Comparison of ENCODE assay signal across 11 cellular contexts in the genomic region with DNA sequence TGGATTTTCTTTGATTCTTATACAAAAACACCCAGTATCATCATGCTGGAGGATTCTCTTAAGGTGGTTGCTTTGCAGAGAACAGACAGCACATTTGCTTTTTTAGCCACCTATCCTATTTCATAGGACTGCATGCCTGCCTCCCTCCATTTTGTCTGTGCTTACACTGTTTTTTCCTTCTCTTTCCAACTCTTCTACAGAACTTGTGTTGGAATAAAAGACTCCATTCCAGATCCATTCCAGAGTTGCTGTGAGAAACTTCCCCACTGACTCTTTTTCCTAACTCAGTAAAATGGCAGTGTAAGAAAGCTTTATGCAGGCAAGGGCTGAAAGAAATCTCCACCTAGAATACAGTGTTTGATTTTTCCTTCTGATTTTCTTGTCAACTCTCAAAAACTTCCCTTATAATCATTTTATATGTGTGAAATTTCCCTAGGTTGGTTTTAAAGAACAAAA. TPM values are rescaled to one million over a fixed set of nuclear protein-coding genes. Genes with fewer than 3 reads are reported as not detected.
A peak's percentile ranks its signal among the peaks of the same experiment; 100 is the strongest.
DNase-seq lines count a peak whose midpoint lies in the region; ATAC-seq, FAIRE-seq and TF ChIP-seq lines count a peak whose summit lies in the region.
"Had no signal": no experiment of that assay in that cellular context is flagged by ENCODE, and none has a peak within 500 bp of the region (broad histone marks: within the 10 kb centered on the region; RNA-seq: fewer than 3 reads in every experiment).

No MANE protein-coding gene starts in this region.

- H3K4me3 Mint-ChIP-seq in CD4-positive, CD25-positive, alpha-beta regulatory T cell: peak overlapping the region in 3 of 4 donors; percentile 23 to 78 (median 57)
- H3K4me3 Mint-ChIP-seq in WTC11: no peak overlapping the region
- peak overlapping the region; percentile 10 to 42 (median 14) for H3K4me3 Mint-ChIP-seq in nephron
- H3K4me3 Mint-ChIP-seq in CD8-positive, alpha-beta T cell: no peak overlapping the region
- H3K4me3 Mint-ChIP-seq: activated CD4-positive, alpha-beta T cell treated with anti-CD3 and anti-CD28 coated beads, Interleukin-2, amount 10 ng/mL, durations not matched to agents 7 days and 5 days; central memory CD8-positive, alpha-beta T cell had no signal

- H3K4me3 ChIP-seq in CD4-positive, CD25-positive, alpha-beta regulatory T cell (ENCODE audit: low read depth, low read length): no peak overlapping the region
- H3K4me3 ChIP-seq in HCT116 (replicated peaks in 1 of 2; ENCODE audit: low read depth in 1 of 2, low read length in 2 of 2): no peak overlapping the region
- H3K4me3 ChIP-seq in CD8-positive, alpha-beta T cell (ENCODE audit: low read depth, low read length): no peak overlapping the region

- no peaks in the 10 kb centered on the region for H3K9me2 ChIP-seq in HCT116 (ENCODE audit: insufficient read depth)

- no peak for TF ChIP-seq CTCF in HCT116 (IDR thresholded peaks at IDR 0.05 in 2 of 3, conservative IDR thresholded peaks at IDR 0.05 in 1 of 3; ENCODE audit: borderline replicate concordance in 1 of 3, insufficient read depth in 1 of 3, low read depth in 2 of 3, low read length in 2 of 3)
- no peak for TF ChIP-seq CTCF in WTC11 (IDR thresholded peaks at IDR 0.05)
- no peak for TF ChIP-seq CTCF in nephron (IDR thresholded peaks at IDR 0.05; ENCODE audit: unreplicated experiment in 3 of 3)
- no peak for TF ChIP-seq CTCF in CD8-positive, alpha-beta T cell (IDR thresholded peaks at IDR 0.05)

- peaks cover 30% of the 10 kb centered on the region for H3K4me1 ChIP-seq in CD4-positive, CD25-positive, alpha-beta regulatory T cell (ENCODE audit: control insufficient read depth, insufficient read depth, low read length, poor library complexity, severe bottlenecking)
- peaks cover 26 to 69% of the 10 kb centered on the region in 2 experiments for H3K4me1 ChIP-seq in HCT116 (ENCODE audit: control insufficient read depth in 1 of 2, insufficient read depth in 2 of 2, low read length in 2 of 2)
- peaks cover 29% of the 10 kb centered on the region for H3K4me1 ChIP-seq in CD8-positive, alpha-beta T cell (ENCODE audit: insufficient read depth, low read length)

- ATAC-seq in CD4-positive, CD25-positive, alpha-beta regulatory T cell (ENCODE audit: low read depth in 2 of 2): no peak
- ATAC-seq in HCT116 (no peak), WTC11 (no peak)
- no peak for ATAC-seq in CD8-positive, alpha-beta T cell

- CTCF ChIA-PET in HCT116 (lab: Charles Lee) (interaction anchor here (4.3 kb wide), 1 partner anchor 13 kb away, joined by 33 read pairs; no protein-coding TSS in a partner anchor), WTC11 (lab: Charles Lee) (interaction anchor here (2.6 to 5.0 kb wide), 3 partner anchors 13 to 98 kb away, joined by 14 to 54 read pairs (median 33); a partner anchor contains a TSS)
- CTCF ChIA-PET in CD8-positive, alpha-beta T cell (lab: Charles Lee): interaction anchor here (1.8 to 7.9 kb wide), 6 partner anchors 52 to 190 kb away, joined by 4 to 126 read pairs (median 14); a partner anchor contains a TSS

- no peaks in the 10 kb centered on the region for H3K27me3 ChIP-seq in CD4-positive, CD25-positive, alpha-beta regulatory T cell (ENCODE audit: control insufficient read depth, insufficient read depth, low read length)
- no peaks in the 10 kb centered on the region for H3K27me3 ChIP-seq in HCT116 (ENCODE audit: insufficient read depth, low read length)
- no peaks in the 10 kb centered on the region for H3K27me3 ChIP-seq in CD8-positive, alpha-beta T cell (ENCODE audit: insufficient read depth, low read length)

- no peaks in the 10 kb centered on the region for H4K20me1 ChIP-seq in HCT116 (ENCODE audit: insufficient read depth)

- no TSS peak for BruUV-seq in HCT116 (replicated peaks; lab: Mats Ljungman, UMichigan)

- peaks cover 11% of the 10 kb centered on the region; the same call in 1 of the 2 replicates for H3K79me2 ChIP-seq in HCT116 (ENCODE audit: insufficient read depth, low read length)

- RAD21 ChIA-PET in HCT116 (lab: Charles Lee; ENCODE audit: low non-redundant PET in 1 of 2, low total read pairs in 2 of 2, uncharacterized antibody in 2 of 2, unreplicated experiment in 2 of 2): no interaction called here

- peaks cover 0 to 1% (median 0%) of the 10 kb centered on the region in 7 donors for H3K9me3 Mint-ChIP-seq in CD4-positive, CD25-positive, alpha-beta regulatory T cell
- no peaks in the 10 kb centered on the region for H3K9me3 Mint-ChIP-seq in WTC11
- no peaks in the 10 kb centered on the region for H3K9me3 Mint-ChIP-seq in nephron
- H3K9me3 Mint-ChIP-seq in CD8-positive, alpha-beta T cell: no peaks in the 10 kb centered on the region
- H3K9me3 Mint-ChIP-seq: activated CD4-positive, alpha-beta T cell treated with anti-CD3 and anti-CD28 coated beads, Interleukin-2, amount 10 ng/mL, durations not matched to agents 7 days and 5 days; central memory CD8-positive, alpha-beta T cell had no signal

- no peak for TF ChIP-seq RAD21 in HCT116 (IDR thresholded peaks at IDR 0.05; ENCODE audit: low read depth)

- POLR2A ChIA-PET in HCT116 (lab: Charles Lee): interaction anchor here (2.1 to 3.5 kb wide), 4 partner anchors 8 to 54 kb away, joined by 5 to 21 read pairs (median 13); no protein-coding TSS in a partner anchor
- POLR2A ChIA-PET in WTC11 (lab: Charles Lee): no interaction called here
- POLR2A ChIA-PET in CD8-positive, alpha-beta T cell (lab: Charles Lee): interaction anchor here (0.9 to 13.1 kb wide), 5 partner anchors 10 to 97 kb away, joined by 3 to 224 read pairs (median 20); a partner anchor contains a TSS

- FAIRE-seq in GM19239 (lab: Jason Lieb, UNC) (no peak), H54 (lab: Jason Lieb, UNC) (no peak)

- H3K36me3 Mint-ChIP-seq in CD4-positive, CD25-positive, alpha-beta regulatory T cell: no peaks in the 10 kb centered on the region
- no peaks in the 10 kb centered on the region for H3K36me3 Mint-ChIP-seq in WTC11
- H3K36me3 Mint-ChIP-seq in nephron (ENCODE audit: low read depth): no peaks in the 10 kb centered on the region
- peaks cover 7% of the 10 kb centered on the region for H3K36me3 Mint-ChIP-seq in CD8-positive, alpha-beta T cell

- intact Hi-C loops in HCT116 (cut with micrococcal nuclease): loop anchor here (10.0 kb wide), 1 partner anchor 174 kb away; a partner anchor contains a TSS
- intact Hi-C loops in CD8-positive, alpha-beta T cell (cut with DNase I, micrococcal nuclease): loop anchor here (5.0 to 10.0 kb wide), 2 partner anchors 216 to 652 kb away; a partner anchor contains a TSS

- no peak overlapping the region for H3K27ac Mint-ChIP-seq in CD4-positive, CD25-positive, alpha-beta regulatory T cell
- peak overlapping the region; percentile 71; the same call in 1 of the 2 replicates for H3K27ac Mint-ChIP-seq in WTC11
- peak overlapping the region; percentile 92 to 100 (median 99) for H3K27ac Mint-ChIP-seq in nephron
- H3K27ac Mint-ChIP-seq in CD8-positive, alpha-beta T cell: no peak overlapping the region

- no peak overlapping the region for H3K9ac ChIP-seq in HCT116 (ENCODE audit: low read length)

- H3K27ac ChIP-seq in CD4-positive, CD25-positive, alpha-beta regulatory T cell (ENCODE audit: insufficient read depth, low read length, poor library complexity, severe bottlenecking): no peak overlapping the region
- H3K27ac ChIP-seq in HCT116 (ENCODE audit: low read depth, low read length): no peak overlapping the region
- no peak overlapping the region for H3K27ac ChIP-seq in CD8-positive, alpha-beta T cell (ENCODE audit: low read depth, low read length)

- H2AFZ ChIP-seq in HCT116 (ENCODE audit: low read depth, low read length, poor library complexity, severe bottlenecking): peak overlapping the region; percentile 1

- H3K4me1 Mint-ChIP-seq in CD4-positive, CD25-positive, alpha-beta regulatory T cell: peaks cover 15 to 33% (median 24%) of the 10 kb centered on the region in 4 donors
- H3K4me1 Mint-ChIP-seq in WTC11 (peaks cover 37% of the 10 kb centered on the region), nephron (peaks cover 50% of the 10 kb centered on the region)
- H3K4me1 Mint-ChIP-seq in CD8-positive, alpha-beta T cell (ENCODE audit: low read depth): peaks cover 35% of the 10 kb centered on the region

- DNase-seq in CD4-positive, CD25-positive, alpha-beta regulatory T cell: no peak
- DNase-seq in HCT116 (ENCODE audit: low read depth, low spot score): no peak
- DNase-seq in WTC11 (ENCODE audit: low spot score): no peak
- no peak for DNase-seq in CD8-positive, alpha-beta T cell
- no peak for DNase-seq in GM19239 (ENCODE audit: insufficient read length, low spot score)
- no peak for DNase-seq in H54 (ENCODE audit: insufficient read length, low spot score)
- DNase-seq: activated CD4-positive, alpha-beta T cell treated with anti-CD3 and anti-CD28 coated beads, Interleukin-2, amount 10 ng/mL, durations not matched to agents 7 days and 5 days; NCI-H146; retina had no signal

- H3K27me3 Mint-ChIP-seq in CD4-positive, CD25-positive, alpha-beta regulatory T cell: peaks cover 7% of the 10 kb centered on the region
- H3K27me3 Mint-ChIP-seq in WTC11 (ENCODE audit: low read depth): no peaks in the 10 kb centered on the region
- no peaks in the 10 kb centered on the region for H3K27me3 Mint-ChIP-seq in nephron (ENCODE audit: low read depth)
- H3K27me3 Mint-ChIP-seq in CD8-positive, alpha-beta T cell (ENCODE audit: low read depth): no peaks in the 10 kb centered on the region
- H3K27me3 Mint-ChIP-seq: activated CD4-positive, alpha-beta T cell treated with anti-CD3 and anti-CD28 coated beads, Interleukin-2, amount 10 ng/mL, durations not matched to agents 7 days and 5 days; central memory CD8-positive, alpha-beta T cell had no signal

- no peak for TF ChIP-seq POLR2A in HCT116 (IDR thresholded peaks at IDR 0.05; ENCODE audit: borderline replicate concordance, extremely low read depth, insufficient read depth, insufficient read length)
- no peak for TF ChIP-seq POLR2A in H54 (IDR thresholded peaks at IDR 0.05; ENCODE audit: low read depth, low read length)

- no peaks in the 10 kb centered on the region for H3K36me3 ChIP-seq in CD4-positive, CD25-positive, alpha-beta regulatory T cell (ENCODE audit: control insufficient read depth, insufficient read depth, low read length)
- H3K36me3 ChIP-seq in HCT116 (ENCODE audit: control insufficient read depth in 1 of 2, insufficient read depth in 2 of 2, low read length in 2 of 2): no peaks in the 10 kb centered on the region
- H3K36me3 ChIP-seq in CD8-positive, alpha-beta T cell (ENCODE audit: insufficient read depth, low read length): no peaks in the 10 kb centered on the region

- peak overlapping the region; percentile 17 for H3K4me2 ChIP-seq in HCT116 (ENCODE audit: low read length)

- no peaks in the 10 kb centered on the region for H3K9me3 ChIP-seq in CD4-positive, CD25-positive, alpha-beta regulatory T cell (ENCODE audit: control insufficient read depth in 2 of 2, low read length in 2 of 2)
- H3K9me3 ChIP-seq in HCT116 (ENCODE audit: control insufficient read depth in 1 of 2, insufficient read depth in 1 of 2, low read depth in 1 of 2, low read length in 2 of 2): no peaks in the 10 kb centered on the region
- no peaks in the 10 kb centered on the region for H3K9me3 ChIP-seq in CD8-positive, alpha-beta T cell (ENCODE audit: low read length)

RNA-seq across cellular contexts. Expression of a gene that starts 5.2 kb away (rescaled TPM):
- total RNA-seq in CD4-positive, CD25-positive, alpha-beta regulatory T cell: 139 TPM
- 10 to 100 TPM in 3 of 4 donors, 1 to 10 TPM in 1; 9.5 to 13.4 (median 13.0) TPM for polyA plus RNA-seq in CD4-positive, CD25-positive, alpha-beta regulatory T cell
- total RNA-seq in HCT116 (2021; ENCODE audit: unreplicated experiment) (62.8 TPM), WTC11 (2021) (98.0 to 105 TPM (median 103 TPM) in 3 replicates)
- 55.1 and 56.3 TPM in 2 replicates for polyA plus RNA-seq in HCT116 (2012)
- 100 to 1,000 TPM; 104 to 105 TPM for total RNA-seq in CD8-positive, alpha-beta T cell

Comparison
In these comparisons a context has a peak if more than half of its experiments do, and no peak if none do; other contexts are left out.
1. H3K27ac Mint-ChIP-seq: peak in WTC11 (single experiment) and nephron (3 of 3); none in CD4-positive, CD25-positive, alpha-beta regulatory T cell (0 of 3) and CD8-positive, alpha-beta T cell (single experiment).
2. H3K4me3 Mint-ChIP-seq: peak in CD4-positive, CD25-positive, alpha-beta regulatory T cell (3 of 4) and nephron (3 of 3); none in WTC11 (single experiment) and CD8-positive, alpha-beta T cell (single experiment).